In the genomic region with DNA sequence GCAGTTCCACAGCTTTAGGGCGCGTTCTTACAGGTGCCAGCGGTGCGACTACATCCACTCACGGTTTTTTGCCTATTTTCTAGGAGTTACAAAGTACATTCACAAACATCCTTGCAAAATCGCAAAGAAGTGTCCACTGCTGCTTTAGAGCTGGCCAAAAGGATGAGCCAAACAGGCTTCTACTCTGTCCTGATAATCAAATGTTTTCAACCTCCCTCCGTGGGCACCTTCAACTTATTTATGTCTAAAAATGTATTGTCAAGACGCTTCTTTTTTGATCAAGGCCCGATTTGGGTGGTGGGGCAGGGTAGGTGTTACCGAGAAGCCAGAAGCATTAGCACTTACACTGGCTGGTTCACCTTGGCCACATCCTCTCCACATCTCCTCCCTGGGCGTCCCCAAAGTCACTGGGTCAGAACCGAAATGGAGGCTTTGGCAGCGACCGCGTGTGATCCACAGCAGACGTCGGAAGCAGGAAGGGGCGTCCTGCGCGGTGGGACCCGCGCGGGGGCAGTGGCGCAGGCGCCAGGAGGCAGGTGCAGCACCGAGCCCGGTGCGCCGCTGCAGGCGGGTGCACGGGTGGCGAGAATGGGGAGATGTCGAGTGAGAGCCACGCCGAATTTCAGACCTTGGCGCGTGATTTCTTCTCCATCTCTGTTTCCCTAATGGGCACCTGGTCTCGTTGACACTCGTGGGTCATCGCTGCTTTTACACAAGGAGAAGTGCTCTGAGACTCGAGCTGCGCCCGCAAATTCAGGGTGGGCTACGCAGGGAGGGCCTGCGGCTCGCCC, we compare ENCODE assay signal across 10 cellular contexts. TPM values are rescaled to one million over a fixed set of nuclear protein-coding genes. Genes with fewer than 3 reads are reported as not detected.
A peak's percentile ranks its signal among the peaks of the same experiment; 100 is the strongest.
DNase-seq lines count a peak whose midpoint lies in the region; ATAC-seq and TF ChIP-seq lines count a peak whose summit lies in the region.
"Had no signal": no experiment of that assay in that cellular context is flagged by ENCODE, and none has a peak within 500 bp of the region (broad histone marks: within the 10 kb centered on the region; RNA-seq: fewer than 3 reads in every experiment).

No MANE protein-coding gene starts in this region.

- H3K9me3 Mint-ChIP-seq in activated naive CD8-positive, alpha-beta T cell treated with anti-CD3 and anti-CD28 coated beads, Interleukin-2, amount 50 U/mL, for 24 hours: no peaks in the 10 kb centered on the region
- peaks cover 11% of the 10 kb centered on the region for H3K9me3 Mint-ChIP-seq in glutamatergic neuron (ENCODE audit: unreplicated experiment)

- ATAC-seq in HG02885 (IDR thresholded peaks at IDR 0.05; ENCODE audit: poor library complexity, unreplicated experiment) (peak; percentile 20), HG03378 (IDR thresholded peaks at IDR 0.05; ENCODE audit: unreplicated experiment) (no peak)
- ATAC-seq in activated naive CD8-positive, alpha-beta T cell treated with anti-CD3 and anti-CD28 coated beads, Interleukin-2, amount 50 U/mL, for 24 hours: no peak

- peaks cover 95% of the 10 kb centered on the region for H3K27me3 ChIP-seq in brain microvascular endothelial cell (replicated peaks)

- no peak overlapping the region for H3K27ac ChIP-seq in brain microvascular endothelial cell
- H3K27ac ChIP-seq: neural progenitor cell had no signal

- peaks cover 7% of the 10 kb centered on the region for H3K36me3 Mint-ChIP-seq in activated naive CD8-positive, alpha-beta T cell treated with anti-CD3 and anti-CD28 coated beads, Interleukin-2, amount 50 U/mL, for 24 hours (ENCODE audit: low read depth)
- H3K36me3 Mint-ChIP-seq in glutamatergic neuron (ENCODE audit: unreplicated experiment): peaks cover 8% of the 10 kb centered on the region

- peak; percentile 50 for DNase-seq in activated CD8-positive, alpha-beta memory T cell treated with anti-CD3 and anti-CD28 coated beads, Interleukin-2, amount 50 U/mL, for 48 hours
- no peak for DNase-seq in activated CD8-positive, alpha-beta memory T cell treated with anti-CD3 and anti-CD28 coated beads, Interleukin-2, amount 50 U/mL, for 4 hours
- no peak for DNase-seq in activated naive CD8-positive, alpha-beta T cell treated with anti-CD3 and anti-CD28 coated beads, Interleukin-2, amount 50 U/mL, for 24 hours
- peak; percentile 22 for DNase-seq in stimulated activated CD8-positive, alpha-beta memory T cell treated with anti-CD3 and anti-CD28 coated beads, Interleukin-4, amount 100 ng/mL, for 48 hours
- DNase-seq in brain microvascular endothelial cell (no peak), glutamatergic neuron (no peak)

- H3K27me3 Mint-ChIP-seq in activated naive CD8-positive, alpha-beta T cell treated with anti-CD3 and anti-CD28 coated beads, Interleukin-2, amount 50 U/mL, for 24 hours: peaks cover 88% of the 10 kb centered on the region
- H3K27me3 Mint-ChIP-seq in glutamatergic neuron (ENCODE audit: unreplicated experiment): peaks cover 51% of the 10 kb centered on the region

- H3K36me3 ChIP-seq in brain microvascular endothelial cell (replicated peaks): no peaks in the 10 kb centered on the region
- H3K36me3 ChIP-seq: neural progenitor cell had no signal

- H3K4me3 Mint-ChIP-seq in activated naive CD8-positive, alpha-beta T cell treated with anti-CD3 and anti-CD28 coated beads, Interleukin-2, amount 50 U/mL, for 24 hours: peak overlapping the region; percentile 26
- H3K4me3 Mint-ChIP-seq in glutamatergic neuron (ENCODE audit: unreplicated experiment): no peak overlapping the region
- H3K4me3 Mint-ChIP-seq: neural progenitor cell had no signal

- H3K27ac Mint-ChIP-seq in activated naive CD8-positive, alpha-beta T cell treated with anti-CD3 and anti-CD28 coated beads, Interleukin-2, amount 50 U/mL, for 24 hours: no peak overlapping the region
- no peak overlapping the region for H3K27ac Mint-ChIP-seq in glutamatergic neuron (ENCODE audit: unreplicated experiment)
- H3K27ac Mint-ChIP-seq: neural progenitor cell had no signal

- no peak overlapping the region for H3K4me3 ChIP-seq in brain microvascular endothelial cell (ENCODE audit: low read depth, low read length)
- H3K4me3 ChIP-seq: neural progenitor cell had no signal

- TF ChIP-seq CTCF in brain microvascular endothelial cell (IDR thresholded peaks at IDR 0.05; ENCODE audit: low read depth, low read length, missing control alignments) (no peak), glutamatergic neuron (IDR thresholded peaks at IDR 0.05; ENCODE audit: partially characterized antibody, unreplicated experiment) (no peak)

- in situ Hi-C loops in brain microvascular endothelial cell (cut with HindIII; ENCODE audit: low pct_ligation_motif_present, low sequenced_read_pairs): no loop called here

- peaks cover 43% of the 10 kb centered on the region for H3K4me1 Mint-ChIP-seq in activated naive CD8-positive, alpha-beta T cell treated with anti-CD3 and anti-CD28 coated beads, Interleukin-2, amount 50 U/mL, for 24 hours
- no peaks in the 10 kb centered on the region for H3K4me1 Mint-ChIP-seq in glutamatergic neuron (ENCODE audit: low read depth, unreplicated experiment)

RNA-seq across cellular contexts. Expression of a gene that starts 16.9 kb away (rescaled TPM):
- total RNA-seq in glutamatergic neuron (ENCODE audit: unreplicated experiment): 0.25 TPM
- total RNA-seq: T-helper 1 cell treated with Interleukin-12 subunit alpha and Interleukin-12 subunit beta and Interleukin-4 antibody, amounts not matched to agents 30 ng/mL and 1 ng/mL, for 36 hours had no signal

RNA-seq across cellular contexts. Expression of a gene that starts 43.2 kb away (rescaled TPM):
- 12.7 TPM for total RNA-seq in glutamatergic neuron (ENCODE audit: unreplicated experiment)

Comparison
In these comparisons a context has a peak if more than half of its experiments do, and no peak if none do; other contexts are left out.
1. DNase-seq: peak in activated CD8-positive, alpha-beta memory T cell treated with anti-CD3 and anti-CD28 coated beads, Interleukin-2, amount 50 U/mL, for 48 hours (single experiment) and stimulated activated CD8-positive, alpha-beta memory T cell treated with anti-CD3 and anti-CD28 coated beads, Interleukin-4, amount 100 ng/mL, for 48 hours (single experiment); none in activated CD8-positive, alpha-beta memory T cell treated with anti-CD3 and anti-CD28 coated beads, Interleukin-2, amount 50 U/mL, for 4 hours (single experiment), activated naive CD8-positive, alpha-beta T cell treated with anti-CD3 and anti-CD28 coated beads, Interleukin-2, amount 50 U/mL, for 24 hours (single experiment), brain microvascular endothelial cell (single experiment) and glutamatergic neuron (single experiment).